ENCODE assay signal across 18 cellular contexts in the genomic region with DNA sequence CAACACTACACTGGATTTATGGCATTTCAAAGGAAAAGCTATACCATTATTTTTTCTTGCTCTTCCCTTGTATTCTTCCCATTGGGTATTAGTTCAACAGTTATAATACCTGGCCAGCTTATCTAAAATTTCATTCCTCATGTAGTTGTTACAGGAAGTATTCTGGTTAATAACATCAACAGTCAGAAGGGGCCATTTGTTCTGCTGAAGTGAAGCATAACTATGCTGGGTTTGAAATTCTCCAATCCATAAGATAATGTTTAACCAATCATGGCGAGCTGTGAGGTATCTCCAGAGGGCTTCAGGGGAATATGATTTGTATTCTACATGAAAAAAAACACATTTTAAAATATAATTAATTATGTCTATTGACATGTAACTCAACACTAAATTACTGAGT. TPM values are rescaled to one million over a fixed set of nuclear protein-coding genes. Genes with fewer than 3 reads are reported as not detected.
DNase-seq lines count a peak whose midpoint lies in the region; ATAC-seq and TF ChIP-seq lines count a peak whose summit lies in the region.
"Had no signal": no experiment of that assay in that cellular context is flagged by ENCODE, and none has a peak within 500 bp of the region (broad histone marks: within the 10 kb centered on the region; RNA-seq: fewer than 3 reads in every experiment).

No MANE protein-coding gene starts in this region.

- H3K27ac ChIP-seq in mesenchymal stem cell (ENCODE audit: low read length, poor library complexity, severe bottlenecking), result peak overlapping the region; percentile 69
- H3K27ac ChIP-seq: 22Rv1, BLaER1, C4-2B, GM23248 had no signal

- DNase-seq in Caki2 (ENCODE audit: low read depth), result peak; percentile 22
- peak; percentile 40 for DNase-seq in kidney glomerular epithelial cell (lab: John Stamatoyannopoulos, UW)
- no peak for DNase-seq in mesenchymal stem cell
- no peak for DNase-seq in activated effector memory CD4-positive, alpha-beta T cell treated with anti-CD3 and anti-CD28 coated beads, Interleukin-2, amount 50 U/mL, for 16 hours
- no peak for DNase-seq in NK-92 treated with Interleukin-12 subunit alpha and Interleukin-12 subunit beta, amount 100 ng/mL, for 24 hours (lab: John Stamatoyannopoulos, UW)
- DNase-seq: Calu3; CD4-positive, CD25-positive, alpha-beta regulatory T cell; CD8-positive, alpha-beta memory T cell; DMS53; DMS79 treated with DMSO at 0.1 percent for 48 hours; GF-D8; GM23248; H9 had no signal

- no peak overlapping the region for H2BK15ac ChIP-seq in mesenchymal stem cell (ENCODE audit: low read depth, poor library complexity, severe bottlenecking)

- no peak overlapping the region for H2BK12ac ChIP-seq in mesenchymal stem cell (ENCODE audit: low read length in 2 of 2)

- no peak overlapping the region for H3K4me2 ChIP-seq in mesenchymal stem cell (ENCODE audit: low read length, poor library complexity, severe bottlenecking)
- H3K4me2 ChIP-seq: BLaER1 had no signal

- no peak overlapping the region for H3K14ac ChIP-seq in mesenchymal stem cell (ENCODE audit: low read length in 2 of 2)

- H3K36me3 ChIP-seq in mesenchymal stem cell (ENCODE audit: control insufficient read depth in 1 of 2, insufficient read depth in 2 of 2, low read depth in 1 of 2, low read length in 2 of 2), result peaks cover 21 to 94% of the 10 kb centered on the region in 2 experiments

- H2BK120ac ChIP-seq in mesenchymal stem cell (ENCODE audit: low read depth, low read length), result no peak overlapping the region

- H3K4me1 ChIP-seq in mesenchymal stem cell (ENCODE audit: control insufficient read depth, insufficient read depth, low read depth, low read length), result peaks cover 5% of the 10 kb centered on the region
- H3K4me1 ChIP-seq: BLaER1 had no signal

- no peaks in the 10 kb centered on the region for H3K27me3 ChIP-seq in mesenchymal stem cell (ENCODE audit: control insufficient read depth in 1 of 2, insufficient read depth in 1 of 2, low read length in 2 of 2)
- H3K27me3 ChIP-seq: BLaER1 had no signal

- no peak overlapping the region for H3K23ac ChIP-seq in mesenchymal stem cell (ENCODE audit: low read length in 2 of 2)

- H2AFZ ChIP-seq in mesenchymal stem cell (ENCODE audit: low read depth, low read length), result no peak overlapping the region
- H2AFZ ChIP-seq: GM23248 had no signal

- H2BK5ac ChIP-seq in mesenchymal stem cell (ENCODE audit: low read depth, low read length, poor library complexity, severe bottlenecking), result no peak overlapping the region

- peaks cover 5% of the 10 kb centered on the region for H3K79me1 ChIP-seq in mesenchymal stem cell (replicated peaks; ENCODE audit: low read length, poor library complexity, severe bottlenecking)

- in situ Hi-C loops in Caki2 (cut with HindIII; ENCODE audit: low pct_unique_long_range_greater_than_20kb, low sequenced_read_pairs), result no loop called here

- H3K9me3 ChIP-seq in mesenchymal stem cell (ENCODE audit: control insufficient read depth, low read length), result no peaks in the 10 kb centered on the region
- H3K9me3 ChIP-seq: BLaER1 had no signal

- no peak overlapping the region for H4K8ac ChIP-seq in mesenchymal stem cell (ENCODE audit: low read length)

- H3K9ac ChIP-seq in mesenchymal stem cell (ENCODE audit: low read length), result no peak overlapping the region
- H3K9ac ChIP-seq: BLaER1, GM23248 had no signal

- no peak for TF ChIP-seq POLR2A in GM18505 (IDR thresholded peaks at IDR 0.05; ENCODE audit: borderline replicate concordance, extremely low read depth, insufficient read depth, insufficient read length)

- H3K4me3 ChIP-seq in mesenchymal stem cell (ENCODE audit: insufficient read depth in 1 of 2, low read depth in 1 of 2, low read length in 2 of 2), result no peak overlapping the region
- H3K4me3 ChIP-seq: BLaER1, GM23248 had no signal

- H2AK5ac ChIP-seq in mesenchymal stem cell (ENCODE audit: low read length, severe bottlenecking), result no peak overlapping the region

- WGBS in mesenchymal stem cell, result no CpG with 5 or more reads among the region's 1 CpG

- no peak overlapping the region for H3K4ac ChIP-seq in mesenchymal stem cell (ENCODE audit: low read depth in 1 of 2, low read length in 2 of 2)

- ATAC-seq in GM18505 (IDR thresholded peaks at IDR 0.05; ENCODE audit: unreplicated experiment), result no peak
- ATAC-seq: HCT116 had no signal

- no peak overlapping the region for H4K91ac ChIP-seq in mesenchymal stem cell (ENCODE audit: low read length)

- no peak overlapping the region for H3K18ac ChIP-seq in mesenchymal stem cell (ENCODE audit: low read depth in 1 of 2, low read length in 2 of 2)

RNA-seq across cellular contexts. Expression of a gene that starts 43.4 kb away (rescaled TPM):
- 19.3 and 38.1 TPM in 2 replicates for total RNA-seq in Caki2 (2014; rRNA removed; shearing (Covaris generic); ENCODE audit: low replicate concordance)
- polyA plus RNA-seq in mesenchymal stem cell (2013, experiment 1 of 2), result 17.0 TPM
- 14.2 TPM for polyA plus RNA-seq in mesenchymal stem cell (2013, experiment 2 of 2)

Comparison
In these comparisons a context has a peak if more than half of its experiments do, and no peak if none do; other contexts are left out.
1. DNase-seq: peak in Caki2 (single experiment) and kidney glomerular epithelial cell (single experiment); none in mesenchymal stem cell (single experiment), activated effector memory CD4-positive, alpha-beta T cell treated with anti-CD3 and anti-CD28 coated beads, Interleukin-2, amount 50 U/mL, for 16 hours (single experiment) and NK-92 treated with Interleukin-12 subunit alpha and Interleukin-12 subunit beta, amount 100 ng/mL, for 24 hours (single experiment).